25 cellular contexts compared by ENCODE assay signal in genomic region chr6:46888031-46888430, GRCh38. TPM values are rescaled to one million over a fixed set of nuclear protein-coding genes. Genes with fewer than 3 reads are reported as not detected.
DNase-seq lines count a peak whose midpoint lies in the region; ATAC-seq and TF ChIP-seq lines count a peak whose summit lies in the region.
"Had no signal": no experiment of that assay in that cellular context is flagged by ENCODE, and none has a peak within 500 bp of the region (broad histone marks: within the 10 kb centered on the region; RNA-seq: fewer than 3 reads in every experiment).

No MANE protein-coding gene starts in this region.

- peak; percentile 87 for ATAC-seq in PC-3
- ATAC-seq in GM18498 (IDR thresholded peaks at IDR 0.05; ENCODE audit: unreplicated experiment) = no peak
- ATAC-seq in upper lobe of left lung (ENCODE audit: low FRiP score in 2 of 2) = no peak
- ATAC-seq: activated CD8-positive, alpha-beta memory T cell treated with anti-CD3 and anti-CD28 coated beads, Interleukin-2, amount 10 ng/mL, durations not matched to agents 7 days and 5 days had no signal

- BruUV-seq in Calu3 (replicated peaks; lab: Mats Ljungman, UMichigan) (no TSS peak), PC-3 (replicated peaks; lab: Mats Ljungman, UMichigan) (TSS peak; percentile 85)

- no peak for TF ChIP-seq CTCF in Calu3 (IDR thresholded peaks at IDR 0.05; ENCODE audit: unreplicated experiment)
- TF ChIP-seq CTCF in PC-3 (conservative IDR thresholded peaks at IDR 0.05; ENCODE audit: low read depth, low read length) = no peak
- TF ChIP-seq CTCF in cardiac fibroblast (IDR thresholded peaks at IDR 0.05; ENCODE audit: low read depth, low read length) = no peak
- no peak for TF ChIP-seq CTCF in kidney epithelial cell (IDR thresholded peaks at IDR 0.05; ENCODE audit: insufficient read depth, low read length, poor library complexity, severe bottlenecking)
- no peak for TF ChIP-seq CTCF in CD14-positive monocyte (IDR thresholded peaks at IDR 0.05)
- TF ChIP-seq CTCF in upper lobe of left lung (IDR thresholded peaks at IDR 0.05) = no peak

- H3K27ac ChIP-seq in PC-3 (ENCODE audit: low read length) (peak overlapping the region; percentile 96), upper lobe of left lung (no peak overlapping the region)
- H3K27ac ChIP-seq: BLaER1, left ventricle myocardium inferior, parathyroid adenoma, sigmoid colon, SJCRH30 had no signal

- no peaks in the 10 kb centered on the region for H3K27me3 Mint-ChIP-seq in Calu3 (ENCODE audit: unreplicated experiment)
- H3K27me3 Mint-ChIP-seq in CD14-positive monocyte (ENCODE audit: low read depth in 3 of 3) = peaks cover 0 to 4% (median 0%) of the 10 kb centered on the region in 3 donors
- H3K27me3 Mint-ChIP-seq: activated CD8-positive, alpha-beta memory T cell treated with anti-CD3 and anti-CD28 coated beads, Interleukin-2, amount 10 ng/mL, durations not matched to agents 7 days and 5 days had no signal

- 40 to 46% methylated on average over 2 to 3 of the region's 3 CpGs for WGBS in upper lobe of left lung, 2 donors

- intact Hi-C loops in Calu3 (cut with micrococcal nuclease; ENCODE audit: unreplicated experiment) = no loop called here
- intact Hi-C loops in PC-3 (cut with micrococcal nuclease) = loop anchor here (1.0 kb wide), 1 partner anchor 95 kb away; no protein-coding TSS in a partner anchor
- intact Hi-C loops in CD14-positive monocyte (cut with micrococcal nuclease) = no loop called here

- H3K36me3 Mint-ChIP-seq in Calu3 (ENCODE audit: insufficient read depth, unreplicated experiment) (no peaks in the 10 kb centered on the region), CD14-positive monocyte (no peaks in the 10 kb centered on the region)
- H3K36me3 Mint-ChIP-seq: activated CD8-positive, alpha-beta memory T cell treated with anti-CD3 and anti-CD28 coated beads, Interleukin-2, amount 10 ng/mL, durations not matched to agents 7 days and 5 days; activated naive CD4-positive, alpha-beta T cell treated with anti-CD3 and anti-CD28 coated beads, Interleukin-2, amount 50 U/mL, for 24 hours had no signal

- no peaks in the 10 kb centered on the region for H3K79me2 ChIP-seq in PC-3 (ENCODE audit: low read length)
- H3K79me2 ChIP-seq: parathyroid adenoma had no signal

- H3K27me3 ChIP-seq in PC-3 (ENCODE audit: low read length) (no peaks in the 10 kb centered on the region), kidney epithelial cell (ENCODE audit: control insufficient read depth, insufficient read depth, low read length) (no peaks in the 10 kb centered on the region), upper lobe of left lung (no peaks in the 10 kb centered on the region)
- H3K27me3 ChIP-seq: BLaER1, sigmoid colon, SJCRH30 had no signal

- H3K9ac ChIP-seq in PC-3 (ENCODE audit: low read length) = peak overlapping the region; percentile 77
- H3K9ac ChIP-seq: BLaER1, parathyroid adenoma had no signal

- no peaks in the 10 kb centered on the region for H4K20me1 ChIP-seq in PC-3 (ENCODE audit: low read length)
- H4K20me1 ChIP-seq: BLaER1 had no signal

- H3K36me3 ChIP-seq in PC-3 (ENCODE audit: low read depth, low read length) (no peaks in the 10 kb centered on the region), kidney epithelial cell (ENCODE audit: control insufficient read depth, insufficient read depth, low read length) (no peaks in the 10 kb centered on the region), upper lobe of left lung (peaks cover 7 to 53% (median 34%) of the 10 kb centered on the region in 4 donors)
- H3K36me3 ChIP-seq: BLaER1, sigmoid colon, SJCRH30 had no signal

- H3K9me3 Mint-ChIP-seq in Calu3 (ENCODE audit: low read depth, unreplicated experiment) = no peaks in the 10 kb centered on the region
- peaks cover 0 to 2% (median 0%) of the 10 kb centered on the region in 7 donors for H3K9me3 Mint-ChIP-seq in CD14-positive monocyte
- H3K9me3 Mint-ChIP-seq: activated naive CD4-positive, alpha-beta T cell treated with anti-CD3 and anti-CD28 coated beads, Interleukin-2, amount 50 U/mL, for 24 hours; nephron had no signal

- CTCF ChIA-PET in Calu3 (lab: Charles Lee) (interaction anchor here (0.8 to 1.3 kb wide), 2 partner anchors 11 to 15 kb away, joined by 3 to 6 read pairs; no protein-coding TSS in a partner anchor), PC-3 (lab: Charles Lee) (no interaction called here)

- H2AFZ ChIP-seq in PC-3 (ENCODE audit: low read length) = no peak overlapping the region
- H2AFZ ChIP-seq: parathyroid adenoma had no signal

- peaks cover 3% of the 10 kb centered on the region for H3F3A ChIP-seq in PC-3 (ENCODE audit: low read length, unreplicated experiment)

- POLR2A ChIA-PET in PC-3 (lab: Charles Lee; ENCODE audit: unreplicated experiment) = interaction anchor here (0.5 kb wide), 3 partner anchors 434 to 1890 kb away, joined by 3 to 4 read pairs (median 3); no protein-coding TSS in a partner anchor

- peak overlapping the region; percentile 77 for H3K4me2 ChIP-seq in PC-3 (ENCODE audit: low read length)
- H3K4me2 ChIP-seq: BLaER1 had no signal

- H3K4me1 Mint-ChIP-seq in Calu3 (ENCODE audit: low read depth, unreplicated experiment) (peaks cover 16% of the 10 kb centered on the region), CD14-positive monocyte (no peaks in the 10 kb centered on the region)
- H3K4me1 Mint-ChIP-seq: activated CD8-positive, alpha-beta memory T cell treated with anti-CD3 and anti-CD28 coated beads, Interleukin-2, amount 10 ng/mL, durations not matched to agents 7 days and 5 days; activated naive CD4-positive, alpha-beta T cell treated with anti-CD3 and anti-CD28 coated beads, Interleukin-2, amount 50 U/mL, for 24 hours; nephron had no signal

- TF ChIP-seq EP300 in upper lobe of left lung (IDR thresholded peaks at IDR 0.05) = no peak

- H3K27ac Mint-ChIP-seq in Calu3 (ENCODE audit: unreplicated experiment) (peak overlapping the region; percentile 27), CD14-positive monocyte (no peak overlapping the region)
- H3K27ac Mint-ChIP-seq: activated CD8-positive, alpha-beta memory T cell treated with anti-CD3 and anti-CD28 coated beads, Interleukin-2, amount 10 ng/mL, durations not matched to agents 7 days and 5 days; activated naive CD4-positive, alpha-beta T cell treated with anti-CD3 and anti-CD28 coated beads, Interleukin-2, amount 50 U/mL, for 24 hours; nephron had no signal

- H3K4me3 ChIP-seq in PC-3 (ENCODE audit: low read length) (peak overlapping the region; percentile 37; the same call in 1 of the 2 replicates), cardiac fibroblast (replicated peaks in 1 of 2; ENCODE audit: low read depth in 2 of 2, low read length in 2 of 2) (no peak overlapping the region), kidney epithelial cell (ENCODE audit: low read depth, low read length) (no peak overlapping the region), upper lobe of left lung (no peak overlapping the region)
- H3K4me3 ChIP-seq: BLaER1, left ventricle myocardium inferior, sigmoid colon, SJCRH30 had no signal

- TF ChIP-seq POLR2A in upper lobe of left lung (IDR thresholded peaks at IDR 0.05) = no peak

- no peaks in the 10 kb centered on the region for H3K9me2 ChIP-seq in PC-3 (replicated peaks; ENCODE audit: low read length)

- H3K9me3 ChIP-seq in PC-3 (ENCODE audit: low read length) (no peaks in the 10 kb centered on the region), upper lobe of left lung (no peaks in the 10 kb centered on the region)
- H3K9me3 ChIP-seq: BLaER1, left ventricle myocardium inferior, sigmoid colon, SJCRH30 had no signal

- no peak overlapping the region for H3K4me3 Mint-ChIP-seq in Calu3 (ENCODE audit: low read depth, unreplicated experiment)
- H3K4me3 Mint-ChIP-seq in CD14-positive monocyte = no peak overlapping the region
- H3K4me3 Mint-ChIP-seq: activated CD8-positive, alpha-beta memory T cell treated with anti-CD3 and anti-CD28 coated beads, Interleukin-2, amount 10 ng/mL, durations not matched to agents 7 days and 5 days; activated naive CD4-positive, alpha-beta T cell treated with anti-CD3 and anti-CD28 coated beads, Interleukin-2, amount 50 U/mL, for 24 hours; nephron had no signal

- H3K4me1 ChIP-seq in PC-3 (ENCODE audit: insufficient read depth, low read length) (peaks cover 30% of the 10 kb centered on the region), upper lobe of left lung (peaks cover 6 to 10% (median 8%) of the 10 kb centered on the region in 4 donors)
- H3K4me1 ChIP-seq: parathyroid adenoma, SJCRH30 had no signal

- DNase-seq in Calu3 (peak; percentile 14), PC-3 (peak; percentile 90), cardiac fibroblast (ENCODE audit: low read depth in 2 of 2) (peak; percentile 12 to 71), kidney epithelial cell (ENCODE audit: low read depth) (peak; percentile 31), CD14-positive monocyte (ENCODE audit: low spot score) (no peak), SW 1271 (lab: John Stamatoyannopoulos, UW) (no peak), upper lobe of left lung (no peak)
- DNase-seq: activated CD8-positive, alpha-beta memory T cell treated with anti-CD3 and anti-CD28 coated beads, Interleukin-2, amount 10 ng/mL, durations not matched to agents 7 days and 5 days; aorta; effector CD4-positive, alpha-beta T cell; KBM-7; left ventricle myocardium inferior; MV-4-11; NCI-H1694; NCI-H2171 treated with DMSO at 0.1 percent for 48 hours; sigmoid colon; SJCRH30; substantia nigra had no signal

RNA-seq across cellular contexts. Expression of gene ADGRF5, which starts 33.7 kb away (rescaled TPM):
- 0.07 and 0.24 TPM in 2 replicates for total RNA-seq in Calu3 (2022)
- total RNA-seq in PC-3 (2014; rRNA removed) = 0.75 and 1.6 TPM in 2 replicates
- total RNA-seq in kidney epithelial cell = 0.13 and 0.48 TPM in 2 replicates
- not detected for polyA plus RNA-seq in CD14-positive monocyte
- total RNA-seq in upper lobe of left lung = 100 to 1,000 TPM; 107 to 352 (median 215) TPM
- total RNA-seq: activated CD8-positive, alpha-beta memory T cell treated with anti-CD3 and anti-CD28 coated beads, Interleukin-2, amount 10 ng/mL, durations not matched to agents 7 days and 5 days; OCI-LY7; T-helper 1 cell treated with Interleukin-12 subunit alpha and Interleukin-12 subunit beta and Interleukin-4 antibody, amounts not matched to agents 30 ng/mL and 1 ng/mL, for 36 hours had no signal

Comparison
In these comparisons a context has a peak if more than half of its experiments do, and no peak if none do; other contexts are left out.
1. DNase-seq: peak in Calu3 (single experiment), PC-3 (single experiment), cardiac fibroblast (2 of 2) and kidney epithelial cell (single experiment); none in CD14-positive monocyte (single experiment), SW 1271 (0 of 2) and upper lobe of left lung (0 of 2).
2. RNA of gene ADGRF5, which starts 33.7 kb away (total RNA-seq): 107 to 352 TPM in upper lobe of left lung; 0.75 to 1.6 TPM in PC-3, 0.07 to 0.24 TPM in Calu3 and 0.13 to 0.48 TPM in kidney epithelial cell; every median in the first group is over 10 times any median in the second.